Comparison of ENCODE assay signal across 16 cellular contexts in genomic region chr22:31800065-31800464, GRCh38. TPM values are rescaled to one million over a fixed set of nuclear protein-coding genes. Genes with fewer than 3 reads are reported as not detected.
A peak's percentile ranks its signal among the peaks of the same experiment; 100 is the strongest.
DNase-seq lines count a peak whose midpoint lies in the region; ATAC-seq and TF ChIP-seq lines count a peak whose summit lies in the region.
"Had no signal": no experiment of that assay in that cellular context is flagged by ENCODE, and none has a peak within 500 bp of the region (broad histone marks: within the 10 kb centered on the region; RNA-seq: fewer than 3 reads in every experiment).

No MANE protein-coding gene starts in this region.

- H3K27me3 Mint-ChIP-seq in type B pancreatic cell = no peaks in the 10 kb centered on the region

- H3K27me3 ChIP-seq in HCT116 (ENCODE audit: insufficient read depth, low read length) = no peaks in the 10 kb centered on the region
- H3K27me3 ChIP-seq: dorsolateral prefrontal cortex had no signal

- H3K79me2 ChIP-seq in HCT116 (ENCODE audit: insufficient read depth, low read length) = no peaks in the 10 kb centered on the region
- H3K79me2 ChIP-seq: parathyroid adenoma had no signal

- no peaks in the 10 kb centered on the region for H3K9me2 ChIP-seq in HCT116 (ENCODE audit: insufficient read depth)

- no peak overlapping the region for H3K9ac ChIP-seq in HCT116 (ENCODE audit: low read length)
- H3K9ac ChIP-seq: parathyroid adenoma had no signal

- CTCF ChIA-PET in HCT116 (lab: Charles Lee) = no interaction called here

- H3K9me3 ChIP-seq in HCT116 (ENCODE audit: control insufficient read depth in 1 of 2, insufficient read depth in 1 of 2, low read depth in 1 of 2, low read length in 2 of 2) = no peaks in the 10 kb centered on the region

- intact Hi-C loops in HCT116 (cut with micrococcal nuclease) = no loop called here

- no peak for TF ChIP-seq POLR2A in HCT116 (IDR thresholded peaks at IDR 0.05; ENCODE audit: borderline replicate concordance, extremely low read depth, insufficient read depth, insufficient read length)

- H4K20me1 ChIP-seq in HCT116 (ENCODE audit: insufficient read depth) = no peaks in the 10 kb centered on the region

- H3K27ac Mint-ChIP-seq in type B pancreatic cell = peak overlapping the region; percentile 92
- H3K27ac Mint-ChIP-seq: WTC11 had no signal

- peaks cover 27 to 28% of the 10 kb centered on the region in 2 experiments for H3K36me3 ChIP-seq in HCT116 (ENCODE audit: control insufficient read depth in 1 of 2, insufficient read depth in 2 of 2, low read length in 2 of 2)

- H3K36me3 Mint-ChIP-seq in type B pancreatic cell = peaks cover 24% of the 10 kb centered on the region

- H3K4me1 Mint-ChIP-seq in type B pancreatic cell (ENCODE audit: unreplicated experiment) = no peaks in the 10 kb centered on the region
- H3K4me1 Mint-ChIP-seq: WTC11 had no signal

- H3K27ac ChIP-seq in HCT116 (ENCODE audit: low read depth, low read length) = peak overlapping the region; percentile 53; the same call in 1 of the 2 replicates
- H3K27ac ChIP-seq: C4-2B, dorsolateral prefrontal cortex, parathyroid adenoma had no signal

- DNase-seq in HCT116 (ENCODE audit: low read depth, low spot score) = peak; percentile 39
- peak; percentile 3 to 53 for DNase-seq in SW 1271 (lab: John Stamatoyannopoulos, UW)
- peak; percentile 45 for DNase-seq in fibroblast of villous mesenchyme (ENCODE audit: low read depth)
- no peak for DNase-seq in type B pancreatic cell (ENCODE audit: extremely low spot score, unreplicated experiment)
- no peak for DNase-seq in iPS-NIHi11 (ENCODE audit: low spot score)
- DNase-seq in D341Med (ENCODE audit: low spot score) = no peak
- no peak for DNase-seq in anterior cingulate cortex (lab: John Stamatoyannopoulos, UW)
- DNase-seq: activated effector memory CD4-positive, alpha-beta T cell treated with Interleukin-2 at 50 U/mL for 16 hours; aorta; DND-41; dorsolateral prefrontal cortex; kidney had no signal

- POLR2A ChIA-PET in HCT116 (lab: Charles Lee) = no interaction called here

- no peak for TF ChIP-seq CTCF in HCT116 (IDR thresholded peaks at IDR 0.05 in 2 of 3, conservative IDR thresholded peaks at IDR 0.05 in 1 of 3; ENCODE audit: borderline replicate concordance in 1 of 3, insufficient read depth in 1 of 3, low read depth in 2 of 3, low read length in 2 of 3)
- TF ChIP-seq CTCF in fibroblast of villous mesenchyme (IDR thresholded peaks at IDR 0.05; ENCODE audit: insufficient read depth, low read depth, low read length) = no peak
- no peak for TF ChIP-seq CTCF in type B pancreatic cell (conservative IDR thresholded peaks at IDR 0.05)

- BruUV-seq in HCT116 (replicated peaks; lab: Mats Ljungman, UMichigan) = no TSS peak

- peak overlapping the region; percentile 42 for H3K4me2 ChIP-seq in HCT116 (ENCODE audit: low read length)

- peaks cover 7 to 13% of the 10 kb centered on the region in 2 experiments for H3K4me1 ChIP-seq in HCT116 (ENCODE audit: control insufficient read depth in 1 of 2, insufficient read depth in 2 of 2, low read length in 2 of 2)
- H3K4me1 ChIP-seq: parathyroid adenoma had no signal

- H2AFZ ChIP-seq in HCT116 (ENCODE audit: low read depth, low read length, poor library complexity, severe bottlenecking) = no peak overlapping the region
- H2AFZ ChIP-seq: parathyroid adenoma had no signal

- peak; percentile 81 for ATAC-seq in HCT116
- ATAC-seq: GM12878, WTC11 had no signal

- no peak for TF ChIP-seq RAD21 in HCT116 (IDR thresholded peaks at IDR 0.05; ENCODE audit: low read depth)

- H3K9me3 Mint-ChIP-seq in type B pancreatic cell = no peaks in the 10 kb centered on the region
- H3K9me3 Mint-ChIP-seq: WTC11 had no signal

- RAD21 ChIA-PET in HCT116 (lab: Charles Lee; ENCODE audit: low non-redundant PET in 1 of 2, low total read pairs in 2 of 2, uncharacterized antibody in 2 of 2, unreplicated experiment in 2 of 2) = no interaction called here

- peak overlapping the region; percentile 51 for H3K4me3 Mint-ChIP-seq in type B pancreatic cell
- H3K4me3 Mint-ChIP-seq: WTC11 had no signal

- no peak overlapping the region for H3K4me3 ChIP-seq in HCT116 (replicated peaks in 1 of 2; ENCODE audit: low read depth in 1 of 2, low read length in 2 of 2)
- H3K4me3 ChIP-seq in fibroblast of villous mesenchyme (ENCODE audit: low read depth, low read length) = no peak overlapping the region
- H3K4me3 ChIP-seq: dorsolateral prefrontal cortex, GM12878 had no signal

TF ChIP-seq in HCT116, 20 proteins besides CTCF, POLR2A, EP300 and RAD21:
- TF ChIP-seq ATF3 (IDR thresholded peaks at IDR 0.05) (no peak), MAX (IDR thresholded peaks at IDR 0.05) (0 out of 2 replicates have a peak, but pooled peaks have one; percentile 34), SRF (IDR thresholded peaks at IDR 0.05; ENCODE audit: low read depth) (0 out of 2 replicates have a peak, but pooled peaks have one; percentile 21), SP1 (IDR thresholded peaks at IDR 0.05; ENCODE audit: low read depth) (peak; percentile 74), YY1 (IDR thresholded peaks at IDR 0.05; ENCODE audit: extremely low read depth, insufficient replicate concordance, low read depth, low read length) (peak; percentile 62), EZH2 (IDR thresholded peaks at IDR 0.05) (no peak), ZFX (IDR thresholded peaks at IDR 0.05) (no peak), CEBPB (IDR thresholded peaks at IDR 0.05; ENCODE audit: low read depth) (peak; percentile 27; the same call in 1 of the 2 replicates), EGR1 (IDR thresholded peaks at IDR 0.05; ENCODE audit: low read depth) (peak; percentile 39; the same call in 1 of the 2 replicates), REST (IDR thresholded peaks at IDR 0.05; ENCODE audit: low read depth) (no peak), POLR2AphosphoS5 (IDR thresholded peaks at IDR 0.05; ENCODE audit: low read depth, low read length) (no peak), ZNF274 (IDR thresholded peaks at IDR 0.05; ENCODE audit: low read depth, low read length) (no peak), SIN3A (IDR thresholded peaks at IDR 0.05; ENCODE audit: low read depth) (no peak), JUND (IDR thresholded peaks at IDR 0.05) (peak; percentile 59; the same call in 1 of the 2 replicates), FOSL1 (IDR thresholded peaks at IDR 0.05; ENCODE audit: low read depth) (peak; percentile 74)

RNA-seq across cellular contexts. Expression of gene DEPDC5, which starts 46.2 kb away (rescaled TPM):
- 35.0 TPM for total RNA-seq in HCT116 (2021; ENCODE audit: unreplicated experiment)
- 11.3 and 14.1 TPM in 2 replicates for polyA plus RNA-seq in HCT116 (2012)
- 11.0 and 13.0 TPM in 2 replicates for total RNA-seq in fibroblast of villous mesenchyme
- total RNA-seq in type B pancreatic cell (ENCODE audit: low replicate concordance) = 35.5 and 40.6 TPM in 2 replicates

RNA-seq across cellular contexts. Expression of gene PRR14L, which starts 50.1 kb away (rescaled TPM):
- 61.5 TPM for total RNA-seq in HCT116 (2021; ENCODE audit: unreplicated experiment)
- 11.2 and 13.1 TPM in 2 replicates for polyA plus RNA-seq in HCT116 (2012)
- 22.2 and 30.2 TPM in 2 replicates for total RNA-seq in fibroblast of villous mesenchyme
- total RNA-seq in type B pancreatic cell (ENCODE audit: low replicate concordance) = 68.9 and 80.9 TPM in 2 replicates

Comparison
In these comparisons a context has a peak if more than half of its experiments do, and no peak if none do; other contexts are left out.
1. DNase-seq: peak in HCT116 (single experiment), SW 1271 (2 of 2) and fibroblast of villous mesenchyme (single experiment); none in type B pancreatic cell (single experiment), iPS-NIHi11 (single experiment), D341Med (single experiment) and anterior cingulate cortex (0 of 58).